32 cellular contexts compared by ENCODE assay signal in genomic region chr3:189567322-189567721, GRCh38.
A peak's percentile ranks its signal among the peaks of the same experiment; 100 is the strongest.
DNase-seq lines count a peak whose midpoint lies in the region; ATAC-seq and TF ChIP-seq lines count a peak whose summit lies in the region.
"Had no signal": no experiment of that assay in that cellular context is flagged by ENCODE, and none has a peak within 500 bp of the region (broad histone marks: within the 10 kb centered on the region; RNA-seq: fewer than 3 reads in every experiment).

No MANE protein-coding gene starts in this region.

- no peaks in the 10 kb centered on the region for H4K20me1 ChIP-seq in BLaER1

- no peaks in the 10 kb centered on the region for H3K27me3 ChIP-seq in BLaER1
- H3K27me3 ChIP-seq in MG63 = no peaks in the 10 kb centered on the region
- H3K27me3 ChIP-seq: Peyer's patch, sigmoid colon, suprapubic skin had no signal

- H3K27ac Mint-ChIP-seq in activated B cell treated with CpG ODN at 0.5 μM for 24 hours = no peak overlapping the region
- H3K27ac Mint-ChIP-seq: activated CD4-positive, alpha-beta memory T cell treated with anti-CD3 and anti-CD28 coated beads for 36 hours; activated T-helper 17 cell treated with anti-CD3 and anti-CD28 coated beads, Interleukin-2, amount 50 U/mL, for 72 hours; CD4-positive, alpha-beta memory T cell; mesothelial cell of epicardium; naive thymus-derived CD4-positive, alpha-beta T cell had no signal

- intact Hi-C loops in activated B cell treated with CpG ODN at 0.5 μM for 24 hours (cut with micrococcal nuclease) = no loop called here

- H3K27me3 Mint-ChIP-seq in activated B cell treated with CpG ODN at 0.5 μM for 24 hours = no peaks in the 10 kb centered on the region
- H3K27me3 Mint-ChIP-seq: CD4-positive, alpha-beta memory T cell had no signal

- peak overlapping the region; percentile 61; the same call in 1 of the 2 replicates for H3K4me2 ChIP-seq in BLaER1

- H3K9me3 ChIP-seq in BLaER1 (no peaks in the 10 kb centered on the region), MG63 (0 out of 2 replicates have a peak, but pooled peaks cover 2% of the 10 kb centered on the region)
- H3K9me3 ChIP-seq: Peyer's patch, psoas muscle, sigmoid colon, suprapubic skin had no signal

- CTCF ChIA-PET in activated B cell treated with CpG ODN at 0.5 μM for 24 hours (lab: Charles Lee) = no interaction called here

- H3K4me3 ChIP-seq in BLaER1 (no peak overlapping the region), MG63 (no peak overlapping the region)
- H3K4me3 ChIP-seq: Peyer's patch, psoas muscle, sigmoid colon, suprapubic skin had no signal

- H3K36me3 Mint-ChIP-seq in activated B cell treated with CpG ODN at 0.5 μM for 24 hours (ENCODE audit: low read depth) = no peaks in the 10 kb centered on the region
- H3K36me3 Mint-ChIP-seq: activated CD4-positive, alpha-beta memory T cell treated with anti-CD3 and anti-CD28 coated beads for 36 hours; CD4-positive, alpha-beta memory T cell; mesothelial cell of epicardium had no signal

- DNase-seq in activated B cell treated with CpG ODN at 0.5 μM for 24 hours (no peak), NCI-H1694 (lab: John Stamatoyannopoulos, UW) (no peak), MG63 (no peak), NCI-H2107 treated with DMSO at 0.1 percent for 48 hours (lab: John Stamatoyannopoulos, UW; ENCODE audit: unreplicated experiment) (no peak)
- no peak for DNase-seq in activated CD4-positive, alpha-beta T cell treated with anti-CD3 and anti-CD28 coated beads, Interleukin-2, amount 50 U/mL, for 4 hours
- DNase-seq: 8988T; activated CD4-positive, alpha-beta memory T cell treated with anti-CD3 and anti-CD28 coated beads for 36 hours; activated CD8-positive, alpha-beta memory T cell treated with anti-CD3 and anti-CD28 coated beads, Interleukin-2, amount 50 U/mL, for 4 hours; activated naive CD4-positive, alpha-beta T cell treated with anti-CD3 and anti-CD28 coated beads, Interleukin-2, amount 50 U/mL, for 16 hours; amygdala; CD4-positive, alpha-beta memory T cell; effector CD4-positive, alpha-beta T cell; IMR-90; naive thymus-derived CD4-positive, alpha-beta T cell; NCI-H1092; NCI-H1930; NCI-H524 treated with DMSO at 0.1 percent for 48 hours; occipital lobe; Peyer's patch; psoas muscle; SHP77 treated with DMSO at 0.1 percent for 48 hours; sigmoid colon; stimulated activated CD4-positive, alpha-beta T cell treated with anti-CD3 and anti-CD28 coated beads, Interleukin-4, amount 100 ng/mL, for 4 hours; stimulated activated naive CD4-positive, alpha-beta T cell had no signal

- peaks cover 44% of the 10 kb centered on the region for H3K4me1 Mint-ChIP-seq in activated B cell treated with CpG ODN at 0.5 μM for 24 hours

- no peak for TF ChIP-seq CTCF in activated B cell treated with CpG ODN at 0.5 μM for 24 hours (IDR thresholded peaks at IDR 0.05)

- H3K36me3 ChIP-seq in BLaER1 (no peaks in the 10 kb centered on the region), MG63 (no peaks in the 10 kb centered on the region)
- H3K36me3 ChIP-seq: Peyer's patch, sigmoid colon, suprapubic skin had no signal

- no peaks in the 10 kb centered on the region for H3K9me3 Mint-ChIP-seq in activated B cell treated with CpG ODN at 0.5 μM for 24 hours
- H3K9me3 Mint-ChIP-seq: activated CD4-positive, alpha-beta memory T cell treated with anti-CD3 and anti-CD28 coated beads for 36 hours; activated T-helper 17 cell treated with anti-CD3 and anti-CD28 coated beads, Interleukin-2, amount 50 U/mL, for 72 hours; CD4-positive, alpha-beta memory T cell; mesothelial cell of epicardium; naive thymus-derived CD4-positive, alpha-beta T cell had no signal

- no peak overlapping the region for H3K27ac ChIP-seq in BLaER1
- H3K27ac ChIP-seq: epithelial cell of prostate, Peyer's patch, psoas muscle, sigmoid colon, suprapubic skin had no signal

- no peak overlapping the region for H3K4me3 Mint-ChIP-seq in activated B cell treated with CpG ODN at 0.5 μM for 24 hours
- H3K4me3 Mint-ChIP-seq: activated CD4-positive, alpha-beta memory T cell treated with anti-CD3 and anti-CD28 coated beads for 36 hours; activated T-helper 17 cell treated with anti-CD3 and anti-CD28 coated beads, Interleukin-2, amount 50 U/mL, for 72 hours; CD4-positive, alpha-beta memory T cell; mesothelial cell of epicardium; naive thymus-derived CD4-positive, alpha-beta T cell had no signal

- H3K9ac ChIP-seq in BLaER1 = no peak overlapping the region

- peak; percentile 25 for ATAC-seq in GM19324 (IDR thresholded peaks at IDR 0.05; ENCODE audit: low FRiP score, unreplicated experiment)
- peak; percentile 17 for ATAC-seq in HG02678 (IDR thresholded peaks at IDR 0.05; ENCODE audit: unreplicated experiment)
- ATAC-seq in activated B cell treated with CpG ODN at 0.5 μM for 24 hours (ENCODE audit: low read depth) = peak; percentile 30
- ATAC-seq: activated T-helper 17 cell treated with anti-CD3 and anti-CD28 coated beads, Interleukin-2, amount 50 U/mL, for 72 hours; HCT116; naive thymus-derived CD4-positive, alpha-beta T cell; psoas muscle had no signal

- POLR2A ChIA-PET in activated B cell treated with CpG ODN at 0.5 μM for 24 hours (lab: Charles Lee) = no interaction called here

- H3K4me1 ChIP-seq in BLaER1 = peaks cover 36% of the 10 kb centered on the region
- H3K4me1 ChIP-seq: Peyer's patch, sigmoid colon had no signal
